In genomic region chr6:141833001-141833655, GRCh38 we compare ENCODE assay signal across 17 cellular contexts.
DNase-seq lines count a peak whose midpoint lies in the region; ATAC-seq, FAIRE-seq and TF ChIP-seq lines count a peak whose summit lies in the region.
"Had no signal": no experiment of that assay in that cellular context is flagged by ENCODE, and none has a peak within 500 bp of the region (broad histone marks: within the 10 kb centered on the region; RNA-seq: fewer than 3 reads in every experiment).

No MANE protein-coding gene starts in this region.

- H3K56ac ChIP-seq in mesendoderm (ENCODE audit: low read length): no peak overlapping the region

- H3K4me2 ChIP-seq in SK-N-SH (no peak overlapping the region), mesendoderm (ENCODE audit: low read length) (no peak overlapping the region)
- H3K4me2 ChIP-seq: BLaER1 treated with 17β-estradiol and CSF1 and Interleukin-3, amounts not matched to agents 10 nM and 100 nM had no signal

- H4K5ac ChIP-seq in mesendoderm (ENCODE audit: low read length): no peak overlapping the region

- TF ChIP-seq EP300 in SK-N-SH (IDR thresholded peaks at IDR 0.05; ENCODE audit: borderline replicate concordance in 1 of 2, low read depth in 1 of 2, low read length in 1 of 2): no peak

- no peak overlapping the region for H2AK5ac ChIP-seq in mesendoderm (ENCODE audit: low read length)

- H3K4me3 ChIP-seq in SK-N-SH (ENCODE audit: low read depth in 2 of 2, low read length in 1 of 2): no peak overlapping the region
- no peak overlapping the region for H3K4me3 ChIP-seq in mesendoderm (ENCODE audit: low read length)
- no peak overlapping the region for H3K4me3 ChIP-seq in Caco-2 (ENCODE audit: low read depth, low read length)
- H3K4me3 ChIP-seq in psoas muscle: no peak overlapping the region
- H3K4me3 ChIP-seq: BLaER1 treated with 17β-estradiol and CSF1 and Interleukin-3, amounts not matched to agents 10 nM and 100 nM; HAP-1 had no signal

- no peak overlapping the region for H3K18ac ChIP-seq in mesendoderm (ENCODE audit: low read length)

- no peak overlapping the region for H2BK5ac ChIP-seq in mesendoderm (ENCODE audit: low read length)

- H3K9me3 Mint-ChIP-seq in WTC11: 0 out of 2 replicates have a peak, but pooled peaks cover 7% of the 10 kb centered on the region
- no peaks in the 10 kb centered on the region for H3K9me3 Mint-ChIP-seq in Caco-2 (ENCODE audit: unreplicated experiment)

- no peak for FAIRE-seq in GM19239 (lab: Jason Lieb, UNC)
- FAIRE-seq: GM12892, H1 had no signal

- DNase-seq in SK-N-SH (no peak), WTC11 (ENCODE audit: low spot score) (peak; percentile 15), mesendoderm (no peak), GM19239 (ENCODE audit: insufficient read length, low spot score) (no peak), Caco-2 (no peak), psoas muscle (no peak), NCI-H2081 treated with DMSO at 0.1 percent for 48 hours (lab: John Stamatoyannopoulos, UW) (no peak)
- DNase-seq: AML-193; CD4-positive, CD25-positive, alpha-beta regulatory T cell; DMS79 had no signal

- no peak overlapping the region for H3K23ac ChIP-seq in mesendoderm (ENCODE audit: low read length)

- TF ChIP-seq RAD21 in SK-N-SH (IDR thresholded peaks at IDR 0.05; ENCODE audit: low read length): no peak

- H3K9me3 ChIP-seq in SK-N-SH: no peaks in the 10 kb centered on the region
- H3K9me3 ChIP-seq in Caco-2: no peaks in the 10 kb centered on the region
- H3K9me3 ChIP-seq in psoas muscle: no peaks in the 10 kb centered on the region
- H3K9me3 ChIP-seq: BLaER1 treated with 17β-estradiol and CSF1 and Interleukin-3, amounts not matched to agents 10 nM and 100 nM; HAP-1 had no signal

- H3K9ac ChIP-seq in SK-N-SH (no peak overlapping the region), mesendoderm (ENCODE audit: low read length) (no peak overlapping the region)
- H3K9ac ChIP-seq: BLaER1 treated with 17β-estradiol and CSF1 and Interleukin-3, amounts not matched to agents 10 nM and 100 nM had no signal

- H3K27me3 ChIP-seq in SK-N-SH (ENCODE audit: insufficient read depth): no peaks in the 10 kb centered on the region
- no peaks in the 10 kb centered on the region for H3K27me3 ChIP-seq in mesendoderm (ENCODE audit: insufficient read depth, low read length, poor library complexity)
- no peaks in the 10 kb centered on the region for H3K27me3 ChIP-seq in Caco-2 (replicated peaks; ENCODE audit: control insufficient read depth, insufficient read depth, low read length)
- H3K27me3 ChIP-seq in psoas muscle (ENCODE audit: insufficient read depth in 3 of 3, low read length in 2 of 3): no peaks in the 10 kb centered on the region
- H3K27me3 ChIP-seq: BLaER1 treated with 17β-estradiol and CSF1 and Interleukin-3, amounts not matched to agents 10 nM and 100 nM had no signal

- no peaks in the 10 kb centered on the region for H3K27me3 Mint-ChIP-seq in WTC11 (ENCODE audit: low read depth)
- H3K27me3 Mint-ChIP-seq in Caco-2 (ENCODE audit: insufficient read depth, unreplicated experiment): no peaks in the 10 kb centered on the region
- H3K27me3 Mint-ChIP-seq: CD4-positive, CD25-positive, alpha-beta regulatory T cell had no signal

- H3K36me3 ChIP-seq in SK-N-SH (replicated peaks in 1 of 2; ENCODE audit: control insufficient read depth in 1 of 2, insufficient read depth in 2 of 2, low read length in 1 of 2) (peaks cover 0 to 3% of the 10 kb centered on the region in 2 experiments), mesendoderm (ENCODE audit: control insufficient read depth, insufficient read depth, low read length) (no peaks in the 10 kb centered on the region), Caco-2 (ENCODE audit: control insufficient read depth, insufficient read depth, low read length) (no peaks in the 10 kb centered on the region), psoas muscle (ENCODE audit: insufficient read depth in 1 of 2, low read depth in 1 of 2) (no peaks in the 10 kb centered on the region)
- H3K36me3 ChIP-seq: BLaER1 treated with 17β-estradiol and CSF1 and Interleukin-3, amounts not matched to agents 10 nM and 100 nM; HAP-1 had no signal

- no peak overlapping the region for H3K27ac ChIP-seq in SK-N-SH (ENCODE audit: low read depth in 2 of 2, low read length in 1 of 2)
- H3K27ac ChIP-seq in mesendoderm (ENCODE audit: low read depth, low read length): no peak overlapping the region
- H3K27ac ChIP-seq in psoas muscle: no peak overlapping the region
- H3K27ac ChIP-seq: 22Rv1; BLaER1 treated with 17β-estradiol and CSF1 and Interleukin-3, amounts not matched to agents 10 nM and 100 nM had no signal

- H3K4me1 Mint-ChIP-seq in WTC11 (peaks cover 50% of the 10 kb centered on the region), Caco-2 (ENCODE audit: low read depth, unreplicated experiment) (peaks cover 9% of the 10 kb centered on the region)
- H3K4me1 Mint-ChIP-seq: IgD-negative memory B cell had no signal

- no peaks in the 10 kb centered on the region for H3K36me3 Mint-ChIP-seq in WTC11
- no peaks in the 10 kb centered on the region for H3K36me3 Mint-ChIP-seq in Caco-2 (ENCODE audit: insufficient read depth, unreplicated experiment)
- H3K36me3 Mint-ChIP-seq: CD4-positive, CD25-positive, alpha-beta regulatory T cell; IgD-negative memory B cell had no signal

- no peak overlapping the region for H2AFZ ChIP-seq in SK-N-SH (ENCODE audit: low read depth)

- H2BK120ac ChIP-seq in mesendoderm (ENCODE audit: low read depth, low read length): peak overlapping the region; percentile 61

- no peak overlapping the region for H4K8ac ChIP-seq in mesendoderm (ENCODE audit: low read depth, low read length)

- POLR2A ChIA-PET in SK-N-SH (lab: Yijun Ruan, JAX) (no interaction called here), WTC11 (lab: Charles Lee) (no interaction called here), Caco-2 (lab: Charles Lee) (no interaction called here)

- H4K20me1 ChIP-seq in SK-N-SH (ENCODE audit: insufficient read depth): no peaks in the 10 kb centered on the region
- H4K20me1 ChIP-seq: BLaER1 treated with 17β-estradiol and CSF1 and Interleukin-3, amounts not matched to agents 10 nM and 100 nM had no signal

- H3K4ac ChIP-seq in mesendoderm (ENCODE audit: low read depth, low read length): peak overlapping the region; percentile 48

- no peaks in the 10 kb centered on the region for H3K79me1 ChIP-seq in mesendoderm (ENCODE audit: low read length)

- H3K27ac Mint-ChIP-seq in WTC11 (no peak overlapping the region; the same call in 1 of the 2 replicates), Caco-2 (ENCODE audit: unreplicated experiment) (no peak overlapping the region)
- H3K27ac Mint-ChIP-seq: CD4-positive, CD25-positive, alpha-beta regulatory T cell; IgD-negative memory B cell had no signal

- 38% methylated on average over 7 of the region's 7 CpGs for WGBS in SK-N-SH (ENCODE audit: low lambda C conversion rate)
- WGBS in mesendoderm (ENCODE audit: extremely low coverage, insufficient coverage, low lambda C conversion rate): no CpG with 5 or more reads among the region's 7 CpGs
- WGBS in psoas muscle, 3 donors: 80 to 85% (median 83%) methylated on average over 7 of the region's 7 CpGs

- H3K4me1 ChIP-seq in SK-N-SH (ENCODE audit: control insufficient read depth in 1 of 2, insufficient read depth in 2 of 2, low read depth in 1 of 2, low read length in 1 of 2): no peaks in the 10 kb centered on the region
- peaks cover 3% of the 10 kb centered on the region for H3K4me1 ChIP-seq in mesendoderm (ENCODE audit: control insufficient read depth, low read depth, low read length)
- H3K4me1 ChIP-seq in Caco-2: no peaks in the 10 kb centered on the region
- no peaks in the 10 kb centered on the region for H3K4me1 ChIP-seq in psoas muscle
- H3K4me1 ChIP-seq: BLaER1 treated with 17β-estradiol and CSF1 and Interleukin-3, amounts not matched to agents 10 nM and 100 nM had no signal

- H3K4me3 Mint-ChIP-seq in WTC11 (no peak overlapping the region), Caco-2 (ENCODE audit: unreplicated experiment) (no peak overlapping the region)
- H3K4me3 Mint-ChIP-seq: CD4-positive, CD25-positive, alpha-beta regulatory T cell; IgD-negative memory B cell had no signal

- TF ChIP-seq CTCF in SK-N-SH (IDR thresholded peaks at IDR 0.05) (no peak), WTC11 (IDR thresholded peaks at IDR 0.05) (no peak), Caco-2 (IDR thresholded peaks at IDR 0.05; ENCODE audit: insufficient read depth in 1 of 2, low read depth in 1 of 2, low read length in 1 of 2, severe bottlenecking in 1 of 2, unreplicated experiment in 1 of 2) (no peak), psoas muscle (IDR thresholded peaks at IDR 0.05) (no peak)

- intact Hi-C loops in Caco-2 (cut with micrococcal nuclease; ENCODE audit: unreplicated experiment): no loop called here
- intact Hi-C loops in psoas muscle (cut with DNase I): no loop called here

- ATAC-seq in SK-N-SH treated with all-trans-retinoic acid at 6 μM for 48 hours (no peak), WTC11 (peak; percentile 46), psoas muscle (no peak)

- no peak overlapping the region for H2BK15ac ChIP-seq in mesendoderm (replicated peaks; ENCODE audit: low read depth)

- H3K79me2 ChIP-seq in SK-N-SH (ENCODE audit: insufficient read depth): no peaks in the 10 kb centered on the region
- H3K79me2 ChIP-seq in mesendoderm (ENCODE audit: control insufficient read depth, insufficient read depth, low read length): no peaks in the 10 kb centered on the region

- no TSS peak for BruUV-seq in Caco-2 (replicated peaks; lab: Mats Ljungman, UMichigan)

- no peaks in the 10 kb centered on the region for H3F3A ChIP-seq in SK-N-SH (replicated peaks; ENCODE audit: insufficient read depth)

- CTCF ChIA-PET in SK-N-SH (lab: Yijun Ruan, JAX): no interaction called here
- CTCF ChIA-PET in WTC11 (lab: Charles Lee): no interaction called here
- CTCF ChIA-PET in Caco-2 (lab: Charles Lee): no interaction called here

- no peaks in the 10 kb centered on the region for H3K9me2 ChIP-seq in SK-N-SH

TF ChIP-seq in SK-N-SH, 30 proteins besides CTCF, POLR2A, EP300 and RAD21 (continues in another document):
- TF ChIP-seq GABPA (IDR thresholded peaks at IDR 0.05; ENCODE audit: low read depth): peak; percentile 13; the same call in 1 of the 2 replicates

TF ChIP-seq in SK-N-SH treated with all-trans-retinoic acid at 6 μM for 48 hours, 23 proteins besides CTCF, POLR2A, EP300 and RAD21 (continues in another document):
- TF ChIP-seq ZNF8 (CRISPR knock-in tag; IDR thresholded peaks at IDR 0.05): no peak
- no peak for TF ChIP-seq ZFP3 (CRISPR knock-in tag; IDR thresholded peaks at IDR 0.05)
- no peak for TF ChIP-seq CSDC2 (CRISPR knock-in tag; IDR thresholded peaks at IDR 0.05)
- TF ChIP-seq OSR1 (CRISPR knock-in tag; IDR thresholded peaks at IDR 0.05): no peak

TF ChIP-seq in WTC11, 78 proteins besides CTCF, POLR2A, EP300 and RAD21 (continues in another document):
- TF ChIP-seq ZNF396 (CRISPR knock-in tag; IDR thresholded peaks at IDR 0.05; ENCODE audit: borderline replicate concordance): no peak
